In genomic region chr6:14246876-14247275, GRCh38 we compare ENCODE assay signal across 22 cellular contexts.
"Had no signal": no experiment of that assay in that cellular context is flagged by ENCODE, and none has a peak within 500 bp of the region (broad histone marks: within the 10 kb centered on the region; RNA-seq: fewer than 3 reads in every experiment).

No MANE protein-coding gene starts in this region.

- ATAC-seq: HepG2, Panc1, PC-3 had no signal

- H3K4me1 ChIP-seq: SJSA1 had no signal

- H3K27ac ChIP-seq: SJSA1, SK-N-MC had no signal

- H3K4me3 ChIP-seq: SJSA1, SK-N-MC had no signal

- H3K27me3 ChIP-seq: SJSA1 had no signal

- DNase-seq: IMR-90, Karpas-422, KG1, MV-4-11, NCI-H1048, NCI-H1105, NCI-H1417, NCI-H1436 treated with DMSO at 0.1 percent for 48 hours, NCI-H1694, NCI-H187 treated with DMSO at 0.1 percent for 48 hours, NCI-H2029 treated with DMSO at 0.1 percent for 48 hours, NCI-H2227 treated with DMSO at 0.1 percent for 48 hours, NCI-H524, NCI-H526 treated with DMSO at 0.1 percent for 48 hours, NCI-H748 treated with DMSO at 0.1 percent for 48 hours, PC-3, Right ventricle myocardium superior, SIG-M5 had no signal

- H3K9me3 ChIP-seq: SJSA1 had no signal

- H3K36me3 ChIP-seq: SJSA1 had no signal
